17 cellular contexts compared by ENCODE assay signal in genomic region chr5:11724947-11725346, GRCh38.
DNase-seq lines count a peak whose midpoint lies in the region; ATAC-seq and TF ChIP-seq lines count a peak whose summit lies in the region.
"Had no signal": no experiment of that assay in that cellular context is flagged by ENCODE, and none has a peak within 500 bp of the region (broad histone marks: within the 10 kb centered on the region; RNA-seq: fewer than 3 reads in every experiment).

No MANE protein-coding gene starts in this region.

- no peak overlapping the region for H3K4me3 Mint-ChIP-seq in WTC11
- H3K4me3 Mint-ChIP-seq in stimulated activated memory B cell treated with anti-CD40 and anti-IgM and Interleukin-4, amounts not matched to agents 10 μg/mL and 1 μg/mL and 100 μg/mL, for 72 hours = no peak overlapping the region
- H3K4me3 Mint-ChIP-seq: CD4-positive, CD25-positive, alpha-beta regulatory T cell; HFFc6 had no signal

- DNase-seq in COLO668 (lab: John Stamatoyannopoulos, UW; ENCODE audit: unreplicated experiment) = peak; percentile 21
- peak; percentile 91 for DNase-seq in DMS53 treated with DMSO at 0.1 percent for 48 hours (lab: John Stamatoyannopoulos, UW; ENCODE audit: unreplicated experiment)
- peak; percentile 86 for DNase-seq in NCI-H526 treated with DMSO at 0.1 percent for 48 hours (lab: John Stamatoyannopoulos, UW)
- peak; percentile 81 for DNase-seq in left kidney (ENCODE audit: low read depth, low spot score)
- no peak for DNase-seq in WTC11 (ENCODE audit: low spot score)
- DNase-seq in 8988T = no peak
- DNase-seq: ACHN; CD4-positive, CD25-positive, alpha-beta regulatory T cell; GOT3; HFFc6; KBM-7; NCI-H1092; NCI-H187 treated with DMSO at 0.1 percent for 48 hours; NCI-H226; OCI-M1; SJCRH30 had no signal

- no peak for TF ChIP-seq CTCF in WTC11 (IDR thresholded peaks at IDR 0.05)

- H3K27me3 Mint-ChIP-seq in WTC11 (ENCODE audit: low read depth) = no peaks in the 10 kb centered on the region
- no peaks in the 10 kb centered on the region for H3K27me3 Mint-ChIP-seq in stimulated activated memory B cell treated with anti-CD40 and anti-IgM and Interleukin-4, amounts not matched to agents 10 μg/mL and 1 μg/mL and 100 μg/mL, for 72 hours

- no peak overlapping the region for H3K27ac Mint-ChIP-seq in WTC11
- no peak overlapping the region for H3K27ac Mint-ChIP-seq in stimulated activated memory B cell treated with anti-CD40 and anti-IgM and Interleukin-4, amounts not matched to agents 10 μg/mL and 1 μg/mL and 100 μg/mL, for 72 hours
- H3K27ac Mint-ChIP-seq: CD4-positive, CD25-positive, alpha-beta regulatory T cell; HFFc6 had no signal

- ATAC-seq in WTC11 = no peak
- no peak for ATAC-seq in stimulated activated memory B cell treated with anti-CD40 and anti-IgM and Interleukin-4, amounts not matched to agents 10 μg/mL and 1 μg/mL and 100 μg/mL, for 72 hours

- POLR2A ChIA-PET in WTC11 (lab: Charles Lee) = no interaction called here

- CTCF ChIA-PET in WTC11 (lab: Charles Lee) = no interaction called here

- no peaks in the 10 kb centered on the region for H3K4me1 Mint-ChIP-seq in WTC11
- H3K4me1 Mint-ChIP-seq in stimulated activated memory B cell treated with anti-CD40 and anti-IgM and Interleukin-4, amounts not matched to agents 10 μg/mL and 1 μg/mL and 100 μg/mL, for 72 hours = no peaks in the 10 kb centered on the region
- H3K4me1 Mint-ChIP-seq: CD4-positive, CD25-positive, alpha-beta regulatory T cell had no signal

- H3K36me3 Mint-ChIP-seq in WTC11 = 0 out of 2 replicates have a peak, but pooled peaks cover 2% of the 10 kb centered on the region
- no peaks in the 10 kb centered on the region for H3K36me3 Mint-ChIP-seq in stimulated activated memory B cell treated with anti-CD40 and anti-IgM and Interleukin-4, amounts not matched to agents 10 μg/mL and 1 μg/mL and 100 μg/mL, for 72 hours
- H3K36me3 Mint-ChIP-seq: CD4-positive, CD25-positive, alpha-beta regulatory T cell had no signal

- H3K9me3 Mint-ChIP-seq in WTC11 = peaks cover 9% of the 10 kb centered on the region
- peaks cover 3% of the 10 kb centered on the region for H3K9me3 Mint-ChIP-seq in stimulated activated memory B cell treated with anti-CD40 and anti-IgM and Interleukin-4, amounts not matched to agents 10 μg/mL and 1 μg/mL and 100 μg/mL, for 72 hours

TF ChIP-seq in WTC11, 78 proteins besides CTCF, POLR2A, EP300 and RAD21:
- no peak for TF ChIP-seq ERG (CRISPR knock-in tag; IDR thresholded peaks at IDR 0.05)
- TF ChIP-seq, protein P1, sequence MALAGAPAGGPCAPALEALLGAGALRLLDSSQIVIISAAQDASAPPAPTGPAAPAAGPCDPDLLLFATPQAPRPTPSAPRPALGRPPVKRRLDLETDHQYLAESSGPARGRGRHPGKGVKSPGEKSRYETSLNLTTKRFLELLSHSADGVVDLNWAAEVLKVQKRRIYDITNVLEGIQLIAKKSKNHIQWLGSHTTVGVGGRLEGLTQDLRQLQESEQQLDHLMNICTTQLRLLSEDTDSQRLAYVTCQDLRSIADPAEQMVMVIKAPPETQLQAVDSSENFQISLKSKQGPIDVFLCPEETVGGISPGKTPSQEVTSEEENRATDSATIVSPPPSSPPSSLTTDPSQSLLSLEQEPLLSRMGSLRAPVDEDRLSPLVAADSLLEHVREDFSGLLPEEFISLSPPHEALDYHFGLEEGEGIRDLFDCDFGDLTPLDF (CRISPR knock-in tag; IDR thresholded peaks at IDR 0.05) = no peak
- TF ChIP-seq, protein P2, sequence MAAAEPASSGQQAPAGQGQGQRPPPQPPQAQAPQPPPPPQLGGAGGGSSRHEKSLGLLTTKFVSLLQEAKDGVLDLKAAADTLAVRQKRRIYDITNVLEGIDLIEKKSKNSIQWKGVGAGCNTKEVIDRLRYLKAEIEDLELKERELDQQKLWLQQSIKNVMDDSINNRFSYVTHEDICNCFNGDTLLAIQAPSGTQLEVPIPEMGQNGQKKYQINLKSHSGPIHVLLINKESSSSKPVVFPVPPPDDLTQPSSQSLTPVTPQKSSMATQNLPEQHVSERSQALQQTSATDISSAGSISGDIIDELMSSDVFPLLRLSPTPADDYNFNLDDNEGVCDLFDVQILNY (CRISPR knock-in tag; IDR thresholded peaks at IDR 0.05) = no peak
- no peak for TF ChIP-seq TP53 (CRISPR knock-in tag; IDR thresholded peaks at IDR 0.05)
- TF ChIP-seq RORB (CRISPR knock-in tag; IDR thresholded peaks at IDR 0.05) = no peak

Comparison
In these comparisons a context has a peak if more than half of its experiments do, and no peak if none do; other contexts are left out.
1. DNase-seq: peak in COLO668 (single experiment), DMS53 treated with DMSO at 0.1 percent for 48 hours (single experiment), NCI-H526 treated with DMSO at 0.1 percent for 48 hours (single experiment) and left kidney (single experiment); none in WTC11 (single experiment) and 8988T (single experiment).